In genomic region chr4:36322921-36323354, GRCh38 we compare ENCODE assay signal across 8 cellular contexts. TPM values are rescaled to one million over a fixed set of nuclear protein-coding genes. Genes with fewer than 3 reads are reported as not detected.
DNase-seq lines count a peak whose midpoint lies in the region; ATAC-seq, FAIRE-seq and TF ChIP-seq lines count a peak whose summit lies in the region.
"Had no signal": no experiment of that assay in that cellular context is flagged by ENCODE, and none has a peak within 500 bp of the region (broad histone marks: within the 10 kb centered on the region; RNA-seq: fewer than 3 reads in every experiment).

No MANE protein-coding gene starts in this region.

- peak; percentile 62 for DNase-seq in activated CD4-positive, alpha-beta memory T cell treated with anti-CD3 and anti-CD28 coated beads, Interleukin-2, amount 10 ng/mL, durations not matched to agents 7 days and 5 days
- peak; percentile 21 for DNase-seq in small intestine
- no peak for DNase-seq in A673 (ENCODE audit: low spot score)
- no peak for DNase-seq in posterior cingulate gyrus
- DNase-seq in GDM1 (lab: John Stamatoyannopoulos, UW), result no peak
- DNase-seq: effector CD8-positive, alpha-beta T cell had no signal

- no peak overlapping the region for H3K4me3 ChIP-seq in small intestine (ENCODE audit: low read depth in 1 of 2, low read length in 2 of 2)
- H3K4me3 ChIP-seq in A673 (ENCODE audit: low read depth, low read length, poor library complexity, severe bottlenecking), result no peak overlapping the region

- H3K4me3 Mint-ChIP-seq in activated CD4-positive, alpha-beta memory T cell treated with anti-CD3 and anti-CD28 coated beads, Interleukin-2, amount 10 ng/mL, durations not matched to agents 7 days and 5 days, result peak overlapping the region; percentile 0

- peaks cover 2% of the 10 kb centered on the region for H3K27me3 Mint-ChIP-seq in activated CD4-positive, alpha-beta memory T cell treated with anti-CD3 and anti-CD28 coated beads, Interleukin-2, amount 10 ng/mL, durations not matched to agents 7 days and 5 days

- no peaks in the 10 kb centered on the region for H3K27me3 ChIP-seq in small intestine (ENCODE audit: control insufficient read depth in 2 of 2, insufficient read depth in 2 of 2, low read length in 2 of 2)
- H3K27me3 ChIP-seq in A673 (replicated peaks; ENCODE audit: insufficient read depth, low read depth, low read length, poor library complexity), result no peaks in the 10 kb centered on the region

- no peak for FAIRE-seq in small intestine (lab: Jason Lieb, UNC)

- H3K27ac ChIP-seq in small intestine (ENCODE audit: low read depth in 1 of 2, low read length in 1 of 2), result peak overlapping the region in 1 of 2 donors; percentile 41
- H3K27ac ChIP-seq in A673 (ENCODE audit: low read depth, low read length, poor library complexity, severe bottlenecking), result no peak overlapping the region

- ATAC-seq in GM18907 (IDR thresholded peaks at IDR 0.05; ENCODE audit: unreplicated experiment), result peak; percentile 28
- peak; percentile 23 for ATAC-seq in HG02763 (IDR thresholded peaks at IDR 0.05; ENCODE audit: unreplicated experiment)

- no peaks in the 10 kb centered on the region for H3K36me3 ChIP-seq in small intestine (ENCODE audit: control insufficient read depth in 2 of 2, insufficient read depth in 2 of 2, low read length in 2 of 2)
- no peaks in the 10 kb centered on the region for H3K36me3 ChIP-seq in A673 (ENCODE audit: insufficient read depth, low read length, poor library complexity, severe bottlenecking)

- POLR2A ChIA-PET in activated CD4-positive, alpha-beta memory T cell treated with anti-CD3 and anti-CD28 coated beads, Interleukin-2, amount 10 ng/mL, durations not matched to agents 7 days and 5 days (lab: Charles Lee), result no interaction called here
- POLR2A ChIA-PET in A673 (lab: Charles Lee; ENCODE audit: low non-redundant PET), result no interaction called here

- H3K4me1 ChIP-seq in small intestine (ENCODE audit: control insufficient read depth in 2 of 2, insufficient read depth in 1 of 2, low read depth in 1 of 2, low read length in 1 of 2) (no peaks in the 10 kb centered on the region), A673 (ENCODE audit: insufficient read depth, low read length, poor library complexity, severe bottlenecking) (no peaks in the 10 kb centered on the region)

- intact Hi-C loops in A673 (cut with micrococcal nuclease; ENCODE audit: unreplicated experiment), result no loop called here
- intact Hi-C loops in posterior cingulate gyrus (cut with DNase I), result no loop called here

- WGBS in small intestine, 3 donors, result 54 to 77% (median 61%) methylated on average over 7 of the region's 7 CpGs

- CTCF ChIA-PET in activated CD4-positive, alpha-beta memory T cell treated with anti-CD3 and anti-CD28 coated beads, Interleukin-2, amount 10 ng/mL, durations not matched to agents 7 days and 5 days (lab: Charles Lee), result no interaction called here
- CTCF ChIA-PET in A673 (lab: Charles Lee), result no interaction called here

- TF ChIP-seq CTCF in A673 (conservative IDR thresholded peaks at IDR 0.05; ENCODE audit: low read depth, low read length), result no peak

- H3K27ac Mint-ChIP-seq in activated CD4-positive, alpha-beta memory T cell treated with anti-CD3 and anti-CD28 coated beads, Interleukin-2, amount 10 ng/mL, durations not matched to agents 7 days and 5 days, result peak overlapping the region; percentile 76

- H3K4me1 Mint-ChIP-seq in activated CD4-positive, alpha-beta memory T cell treated with anti-CD3 and anti-CD28 coated beads, Interleukin-2, amount 10 ng/mL, durations not matched to agents 7 days and 5 days, result peaks cover 75% of the 10 kb centered on the region

- BruUV-seq in A673 (replicated peaks; lab: Mats Ljungman, UMichigan), result no TSS peak

- peaks cover 12% of the 10 kb centered on the region for H3K36me3 Mint-ChIP-seq in activated CD4-positive, alpha-beta memory T cell treated with anti-CD3 and anti-CD28 coated beads, Interleukin-2, amount 10 ng/mL, durations not matched to agents 7 days and 5 days (ENCODE audit: low read depth)

- H3K9me3 ChIP-seq in small intestine (ENCODE audit: control insufficient read depth, low read depth) (no peaks in the 10 kb centered on the region), A673 (ENCODE audit: low read depth, low read length, poor library complexity, severe bottlenecking) (no peaks in the 10 kb centered on the region)

- peaks cover 6% of the 10 kb centered on the region for H3K9me3 Mint-ChIP-seq in activated CD4-positive, alpha-beta memory T cell treated with anti-CD3 and anti-CD28 coated beads, Interleukin-2, amount 10 ng/mL, durations not matched to agents 7 days and 5 days

RNA-seq across cellular contexts. Expression of gene DTHD1, which starts 41.5 kb away (rescaled TPM):
- 1 to 10 TPM; 1.3 to 1.5 TPM for total RNA-seq in activated CD4-positive, alpha-beta memory T cell treated with anti-CD3 and anti-CD28 coated beads, Interleukin-2, amount 10 ng/mL, durations not matched to agents 7 days and 5 days
- polyA plus RNA-seq in small intestine, result under 1 TPM in 2 of 3 donors, not detected in 1; 0.01 to 0.27 TPM
- not detected in 2 replicates for total RNA-seq in A673 (2021)

Comparison
In these comparisons a context has a peak if more than half of its experiments do, and no peak if none do; other contexts are left out.
1. DNase-seq: peak in activated CD4-positive, alpha-beta memory T cell treated with anti-CD3 and anti-CD28 coated beads, Interleukin-2, amount 10 ng/mL, durations not matched to agents 7 days and 5 days (single experiment) and small intestine (single experiment); none in A673 (single experiment), posterior cingulate gyrus (0 of 10) and GDM1 (single experiment).